In the genomic region with DNA sequence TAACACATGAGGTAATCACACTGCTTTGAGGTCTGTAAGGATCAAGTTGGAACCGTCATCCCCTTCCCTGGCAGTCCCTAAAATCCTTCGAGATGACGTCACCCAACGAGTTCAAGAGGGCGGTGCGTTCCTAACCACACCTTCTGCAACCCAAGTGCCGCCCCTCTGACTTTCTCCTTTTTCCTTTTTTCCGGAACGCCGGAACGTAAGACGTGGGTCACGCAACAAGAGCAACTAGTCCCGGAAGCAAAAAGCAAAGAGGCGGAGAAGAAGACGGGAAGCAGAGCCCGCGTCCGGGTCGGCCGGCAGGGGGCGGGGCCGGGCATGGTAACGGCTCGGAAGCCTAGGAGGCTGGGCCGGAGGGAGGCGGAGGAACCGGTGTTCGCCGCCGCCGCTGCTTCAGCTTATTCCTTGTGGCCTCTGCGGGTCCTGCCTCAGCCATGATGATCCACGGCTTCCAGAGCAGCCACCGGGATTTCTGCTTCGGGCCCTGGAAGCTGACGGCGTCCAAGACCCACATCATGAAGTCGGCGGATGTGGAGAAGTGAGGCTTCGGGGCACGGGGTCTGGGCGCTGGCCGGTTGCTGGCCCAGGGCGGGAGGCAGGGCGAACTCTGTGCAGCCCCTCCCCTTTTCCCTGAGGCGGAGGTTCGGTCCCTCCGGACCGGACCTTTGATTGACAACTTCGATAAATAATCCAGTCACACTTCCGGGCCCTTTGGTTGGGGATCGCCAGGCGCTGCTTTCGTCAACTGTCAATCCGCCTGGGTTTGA, we compare ENCODE assay signal across 8 cellular contexts. TPM values are rescaled to one million over a fixed set of nuclear protein-coding genes. Genes with fewer than 3 reads are reported as not detected.
DNase-seq lines count a peak whose midpoint lies in the region; ATAC-seq and TF ChIP-seq lines count a peak whose summit lies in the region.

A gene (plus strand): TSS at position 325 of the 773 bp plus-strand sequence. CDS start 116 bp downstream, at position 441.

- peaks cover 2% of the 10 kb centered on the region for H3K36me3 Mint-ChIP-seq in activated CD4-positive, alpha-beta T cell treated with anti-CD3 and anti-CD28 coated beads, Interleukin-2, amount 10 ng/mL, durations not matched to agents 7 days and 5 days (ENCODE audit: low read depth)

- H3K27ac Mint-ChIP-seq in activated CD4-positive, alpha-beta T cell treated with anti-CD3 and anti-CD28 coated beads, Interleukin-2, amount 10 ng/mL, durations not matched to agents 7 days and 5 days, result no peak within 1 kb of the TSS

- DNase-seq in NCI-H526 treated with DMSO at 0.1 percent for 48 hours (lab: John Stamatoyannopoulos, UW) (peak; percentile 99), dedifferentiated amniotic fluid mesenchymal stem cell (ENCODE audit: extremely low spot score) (peak; percentile 98), left lobe of liver (ENCODE audit: low spot score) (peak; percentile 98)
- DNase-seq in activated CD4-positive, alpha-beta T cell treated with anti-CD3 and anti-CD28 coated beads, Interleukin-2, amount 10 ng/mL, durations not matched to agents 7 days and 5 days, result peak; percentile 96
- peak; percentile 93 for DNase-seq in stimulated activated CD4-positive, alpha-beta T cell treated with anti-CD3 and anti-CD28 coated beads, Interleukin-2, amount 100 ng/mL, for 4 hours (ENCODE audit: low read depth)

- peaks cover 3% of the 10 kb centered on the region for H3K27me3 Mint-ChIP-seq in activated CD4-positive, alpha-beta T cell treated with anti-CD3 and anti-CD28 coated beads, Interleukin-2, amount 10 ng/mL, durations not matched to agents 7 days and 5 days

- POLR2A ChIA-PET in activated CD4-positive, alpha-beta T cell treated with anti-CD3 and anti-CD28 coated beads, Interleukin-2, amount 10 ng/mL, durations not matched to agents 7 days and 5 days (lab: Charles Lee), result no interaction called here

- peak; percentile 58 for TF ChIP-seq CTCF in C4-2B (conservative IDR thresholded peaks at IDR 0.05)

- no peaks in the 10 kb centered on the region for H3K9me3 Mint-ChIP-seq in activated CD4-positive, alpha-beta T cell treated with anti-CD3 and anti-CD28 coated beads, Interleukin-2, amount 10 ng/mL, durations not matched to agents 7 days and 5 days

- H3K27ac ChIP-seq in C4-2B, result peak within 1 kb of the TSS; percentile 78

- peaks cover 10% of the 10 kb centered on the region for H3K4me1 Mint-ChIP-seq in activated CD4-positive, alpha-beta T cell treated with anti-CD3 and anti-CD28 coated beads, Interleukin-2, amount 10 ng/mL, durations not matched to agents 7 days and 5 days

- no peak within 1 kb of the TSS for H3K4me3 Mint-ChIP-seq in activated CD4-positive, alpha-beta T cell treated with anti-CD3 and anti-CD28 coated beads, Interleukin-2, amount 10 ng/mL, durations not matched to agents 7 days and 5 days

- CTCF ChIA-PET in activated CD4-positive, alpha-beta T cell treated with anti-CD3 and anti-CD28 coated beads, Interleukin-2, amount 10 ng/mL, durations not matched to agents 7 days and 5 days (lab: Charles Lee), result interaction anchor here (1.1 to 1.6 kb wide), 2 partner anchors 10 to 164 kb away, joined by 3 read pairs; no protein-coding TSS in a partner anchor

- peak; percentile 94 for ATAC-seq in GM19328 (IDR thresholded peaks at IDR 0.05; ENCODE audit: unreplicated experiment)
- ATAC-seq in HG03520 (IDR thresholded peaks at IDR 0.05; ENCODE audit: unreplicated experiment), result peak; percentile 90
- peak; percentile 96 for ATAC-seq in left lobe of liver

RNA-seq across cellular contexts. Expression of the gene that starts here (rescaled TPM):
- total RNA-seq in activated CD4-positive, alpha-beta T cell treated with anti-CD3 and anti-CD28 coated beads, Interleukin-2, amount 10 ng/mL, durations not matched to agents 7 days and 5 days, result 10 to 100 TPM; 44.4 to 50.3 TPM
- 10.9 TPM for total RNA-seq in left lobe of liver

Comparison
In these comparisons a context has a peak if more than half of its experiments do, and no peak if none do; other contexts are left out.
1. Peak in every context shown above with its lines: DNase-seq, ATAC-seq and H3K27ac ChIP-seq.